6 cellular contexts compared by ENCODE assay signal in genomic region chr11:57641426-57641825, GRCh38. TPM values are rescaled to one million over a fixed set of nuclear protein-coding genes. Genes with fewer than 3 reads are reported as not detected.
DNase-seq lines count a peak whose midpoint lies in the region; ATAC-seq and TF ChIP-seq lines count a peak whose summit lies in the region.

No MANE protein-coding gene starts in this region.

- no TSS peak for BruUV-seq in mammary epithelial cell (replicated peaks; lab: Mats Ljungman, UMichigan)

- peaks cover 33% of the 10 kb centered on the region for H3K4me1 ChIP-seq in mammary epithelial cell (ENCODE audit: insufficient read depth, low read length)
- H3K4me1 ChIP-seq in prostate gland (replicated peaks): peaks cover 12% of the 10 kb centered on the region

- TF ChIP-seq CTCF in GM12875 (IDR thresholded peaks at IDR 0.05; ENCODE audit: borderline replicate concordance, insufficient read depth, low read depth, low read length): peak; percentile 49; the same call in 1 of the 2 replicates
- TF ChIP-seq CTCF in mammary epithelial cell (conservative IDR thresholded peaks at IDR 0.05 in 1 of 2, IDR thresholded peaks at IDR 0.05 in 1 of 2; ENCODE audit: extremely low read depth in 1 of 2, insufficient read depth in 1 of 2, low read depth in 1 of 2, low read length in 2 of 2): peak; percentile 48 to 77
- TF ChIP-seq CTCF in prostate gland (IDR thresholded peaks at IDR 0.05): peak in 3 of 4 experiments; percentile 34 to 59 (median 55)

- in situ Hi-C loops in mammary epithelial cell (cut with MboI; ENCODE audit: low sequenced_read_pairs in 2 of 2): loop anchor here (5.0 to 10.0 kb wide), 3 partner anchors 74 to 297 kb away; partner anchors contain the start of gene UBE2L6 (in 1 of the 2)

- no peak overlapping the region for H2AFZ ChIP-seq in mammary epithelial cell (ENCODE audit: low read depth, low read length)

- TF ChIP-seq POLR2A in prostate gland (IDR thresholded peaks at IDR 0.05): no peak

- H3K27me3 ChIP-seq in mammary epithelial cell (ENCODE audit: insufficient read depth, low read length) (no peaks in the 10 kb centered on the region), prostate gland (replicated peaks; ENCODE audit: insufficient read depth) (no peaks in the 10 kb centered on the region)

- no peaks in the 10 kb centered on the region for H3K9me3 ChIP-seq in mammary epithelial cell (replicated peaks; ENCODE audit: insufficient read depth, low read length)
- no peaks in the 10 kb centered on the region for H3K9me3 ChIP-seq in prostate gland

- H3K36me3 ChIP-seq in mammary epithelial cell (ENCODE audit: insufficient read depth, low read length): peaks cover 2% of the 10 kb centered on the region
- no peaks in the 10 kb centered on the region for H3K36me3 ChIP-seq in prostate gland

- peaks cover 51% of the 10 kb centered on the region for H3K79me2 ChIP-seq in mammary epithelial cell (ENCODE audit: insufficient read depth, low read length)

- dilution Hi-C loops in mammary epithelial cell (cut with HindIII; ENCODE audit: low sequenced_read_pairs): no loop called here

- DNase-seq in NCI-H128 (lab: John Stamatoyannopoulos, UW; ENCODE audit: unreplicated experiment) (peak; percentile 22), mammary epithelial cell (no peak), prostate gland (ENCODE audit: low spot score) (no peak), globus pallidus (ENCODE audit: low spot score) (no peak)

- H3K9ac ChIP-seq in mammary epithelial cell (ENCODE audit: insufficient read depth, low read length): no peak overlapping the region

- ATAC-seq in GM19035 (IDR thresholded peaks at IDR 0.05; ENCODE audit: unreplicated experiment): no peak

- no peaks in the 10 kb centered on the region for H4K20me1 ChIP-seq in mammary epithelial cell (ENCODE audit: insufficient read depth, low read length)

- intact Hi-C loops in mammary epithelial cell (cut with micrococcal nuclease) (loop anchor here (1.0 to 10.0 kb wide), 5 partner anchors 73 to 873 kb away; no protein-coding TSS in a partner anchor), prostate gland (cut with DNase I) (loop anchor here (2.0 to 10.0 kb wide), 3 partner anchors 73 to 187 kb away; no protein-coding TSS in a partner anchor)

- CTCF ChIA-PET in mammary epithelial cell (lab: Charles Lee; ENCODE audit: low non-redundant PET): interaction anchor here (0.6 to 3.1 kb wide), 4 partner anchors 73 to 183 kb away, joined by 3 to 36 read pairs (median 4); partner anchors contain the start of gene UBE2L6

- H3K27ac ChIP-seq in mammary epithelial cell (ENCODE audit: insufficient read depth, low read depth, low read length): no peak overlapping the region
- no peak overlapping the region for H3K27ac ChIP-seq in prostate gland

- H3K4me2 ChIP-seq in mammary epithelial cell (ENCODE audit: insufficient read depth, low read depth, low read length): no peak overlapping the region

- 75% methylated on average over 2 of the region's 2 CpGs for WGBS in mammary epithelial cell (ENCODE audit: low coverage, missing lambda C conversion rate)
- 57% methylated on average over 2 of the region's 2 CpGs for WGBS in prostate gland

- H3K4me3 ChIP-seq in GM12875 (ENCODE audit: low read depth, low read length) (no peak overlapping the region), mammary epithelial cell (replicated peaks in 1 of 3; ENCODE audit: insufficient read depth in 1 of 3, low read depth in 2 of 3, low read length in 3 of 3) (no peak overlapping the region), prostate gland (no peak overlapping the region)

RNA-seq across cellular contexts. Expression of gene YPEL4, which starts 8.3 kb away (rescaled TPM):
- total RNA-seq in mammary epithelial cell (under 1 TPM; under 0.01 to 0.35 TPM), prostate gland (1 to 10 TPM in 1 of 2 donors, under 1 TPM in 1; 0.46 to 3.6 TPM)
- 0.05 TPM for polyA plus RNA-seq in mammary epithelial cell
- not detected for polyA minus RNA-seq in mammary epithelial cell

RNA-seq across cellular contexts. Expression of gene CLP1, which starts 16.1 kb away (rescaled TPM):
- 10 to 100 TPM; 16.0 to 19.0 TPM for total RNA-seq in mammary epithelial cell
- 38.7 TPM for polyA plus RNA-seq in mammary epithelial cell
- polyA minus RNA-seq in mammary epithelial cell: 19.0 TPM
- 10 to 100 TPM in 1 of 2 donors, 1 to 10 TPM in 1; 9.3 to 11.0 TPM for total RNA-seq in prostate gland

RNA-seq across cellular contexts. Expression of gene ZDHHC5, which starts 26.5 kb away (rescaled TPM):
- total RNA-seq in mammary epithelial cell: 100 to 1,000 TPM in 1 of 2 donors, 10 to 100 TPM in 1; 81.7 to 101 TPM
- polyA plus RNA-seq in mammary epithelial cell: 94.2 TPM
- 108 TPM for polyA minus RNA-seq in mammary epithelial cell
- total RNA-seq in prostate gland: 10 to 100 TPM; 65.4 to 69.9 TPM

RNA-seq across cellular contexts. Expression of gene SERPING1, which starts 43.9 kb away (rescaled TPM):
- total RNA-seq in mammary epithelial cell (10 to 100 TPM in 1 of 2 donors, 1 to 10 TPM in 1; 9.7 to 23.8 TPM), prostate gland (100 to 1,000 TPM in 1 of 2 donors, 10 to 100 TPM in 1; 88.7 to 205 TPM)
- 15.3 TPM for polyA plus RNA-seq in mammary epithelial cell
- polyA minus RNA-seq in mammary epithelial cell: 29.9 TPM
